Comparison of ENCODE assay signal across 14 cellular contexts in the genomic region with DNA sequence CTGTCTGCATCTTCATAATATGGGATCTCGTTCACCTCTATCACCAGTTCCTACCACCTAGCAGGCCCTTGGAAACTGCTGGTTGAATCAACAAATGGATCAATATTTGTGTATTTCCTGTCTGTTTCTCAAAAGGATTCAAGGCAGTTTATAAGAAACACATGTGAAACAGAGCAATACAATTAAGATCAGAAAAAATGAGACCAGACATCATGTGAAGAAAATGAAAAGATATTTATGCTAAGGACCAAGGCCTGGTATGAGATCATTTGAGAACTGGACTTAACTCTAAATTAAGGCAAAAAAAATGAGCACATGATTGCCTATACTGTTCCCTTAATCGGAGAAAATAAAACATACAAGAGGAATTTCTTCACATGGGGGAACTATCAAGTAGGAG.
DNase-seq lines count a peak whose midpoint lies in the region; ATAC-seq and TF ChIP-seq lines count a peak whose summit lies in the region.
"Had no signal": no experiment of that assay in that cellular context is flagged by ENCODE, and none has a peak within 500 bp of the region (broad histone marks: within the 10 kb centered on the region; RNA-seq: fewer than 3 reads in every experiment).

No MANE protein-coding gene starts in this region.

- H3K36me3 ChIP-seq in thoracic aorta, result no peaks in the 10 kb centered on the region
- H3K36me3 ChIP-seq in testis (ENCODE audit: low read depth, missing control alignments), result no peaks in the 10 kb centered on the region
- H3K36me3 ChIP-seq in mesendoderm (ENCODE audit: control insufficient read depth, insufficient read depth, low read length), result no peaks in the 10 kb centered on the region

- H3K4me1 Mint-ChIP-seq in chondrocyte (ENCODE audit: low read depth), result peaks cover 56% of the 10 kb centered on the region
- H3K4me1 Mint-ChIP-seq: CD8-positive, alpha-beta memory T cell had no signal

- no peak overlapping the region for H2AK5ac ChIP-seq in mesendoderm (ENCODE audit: low read length)

- no peaks in the 10 kb centered on the region for H3K9me3 Mint-ChIP-seq in chondrocyte (ENCODE audit: low read depth)

- TF ChIP-seq POLR2A in testis (IDR thresholded peaks at IDR 0.05), result no peak

- 94 to 96% methylated on average over 2 of the region's 2 CpGs for WGBS in testis, 2 donors
- no CpG with 5 or more reads among the region's 2 CpGs for WGBS in mesendoderm (ENCODE audit: extremely low coverage, insufficient coverage, low lambda C conversion rate)

- H3K27ac ChIP-seq in thoracic aorta (peak overlapping the region; percentile 51 to 71), testis (no peak overlapping the region), mesendoderm (ENCODE audit: low read depth, low read length) (no peak overlapping the region)
- H3K27ac ChIP-seq: A549 had no signal

- H3K23ac ChIP-seq in mesendoderm (ENCODE audit: low read length), result no peak overlapping the region

- DNase-seq in chondrocyte (ENCODE audit: low spot score) (no peak), fibroblast of peridontal ligament (ENCODE audit: extremely low read depth) (peak; percentile 74), thoracic aorta (ENCODE audit: low spot score) (no peak), testis (no peak), KG1 (lab: John Stamatoyannopoulos, UW) (no peak), mesendoderm (no peak)
- DNase-seq: Caco-2; CD8-positive, alpha-beta memory T cell; DMS79 had no signal

- H3K79me1 ChIP-seq in mesendoderm (ENCODE audit: low read length), result no peaks in the 10 kb centered on the region

- peak overlapping the region; percentile 84 for H3K27ac Mint-ChIP-seq in chondrocyte (ENCODE audit: unreplicated experiment)
- H3K27ac Mint-ChIP-seq: CD8-positive, alpha-beta memory T cell had no signal

- H3K4me1 ChIP-seq in thoracic aorta (ENCODE audit: control insufficient read depth in 1 of 2, low read depth in 2 of 2) (peaks cover 9 to 53% of the 10 kb centered on the region in 2 donors), testis (no peaks in the 10 kb centered on the region), mesendoderm (ENCODE audit: control insufficient read depth, low read depth, low read length) (no peaks in the 10 kb centered on the region)
- H3K4me1 ChIP-seq: A549, Caco-2 had no signal

- no peaks in the 10 kb centered on the region for H3K79me2 ChIP-seq in mesendoderm (ENCODE audit: control insufficient read depth, insufficient read depth, low read length)

- no peak overlapping the region for H4K8ac ChIP-seq in mesendoderm (ENCODE audit: low read depth, low read length)

- H3K9ac ChIP-seq in mesendoderm (ENCODE audit: low read length), result no peak overlapping the region

- peaks cover 1% of the 10 kb centered on the region for H3K36me3 Mint-ChIP-seq in chondrocyte (ENCODE audit: low read depth)
- H3K36me3 Mint-ChIP-seq: CD8-positive, alpha-beta memory T cell had no signal

- no peak overlapping the region for H2BK15ac ChIP-seq in mesendoderm (replicated peaks; ENCODE audit: low read depth)

- H3K4me3 ChIP-seq in thoracic aorta (no peak overlapping the region), testis (no peak overlapping the region), mesendoderm (ENCODE audit: low read length) (no peak overlapping the region)
- H3K4me3 ChIP-seq: A549, GM12878 had no signal

- intact Hi-C loops in testis (cut with DNase I; ENCODE audit: low total_unique reads), result no loop called here

- H2BK5ac ChIP-seq in mesendoderm (ENCODE audit: low read length), result no peak overlapping the region

- H3K4me2 ChIP-seq in mesendoderm (ENCODE audit: low read length), result no peak overlapping the region
- H3K4me2 ChIP-seq: A549 had no signal

- no peak for TF ChIP-seq CTCF in chondrocyte (IDR thresholded peaks at IDR 0.05)
- no peak for TF ChIP-seq CTCF in thoracic aorta (IDR thresholded peaks at IDR 0.05)
- TF ChIP-seq CTCF in testis (IDR thresholded peaks at IDR 0.05), result no peak

- H4K5ac ChIP-seq in mesendoderm (ENCODE audit: low read length), result no peak overlapping the region

- no peaks in the 10 kb centered on the region for H3K27me3 Mint-ChIP-seq in chondrocyte (ENCODE audit: low read depth)
- H3K27me3 Mint-ChIP-seq: CD8-positive, alpha-beta memory T cell had no signal

- no peaks in the 10 kb centered on the region for H3K27me3 ChIP-seq in thoracic aorta (replicated peaks; ENCODE audit: insufficient read depth)
- no peaks in the 10 kb centered on the region for H3K27me3 ChIP-seq in testis
- H3K27me3 ChIP-seq in mesendoderm (ENCODE audit: insufficient read depth, low read length, poor library complexity), result no peaks in the 10 kb centered on the region

- no peak overlapping the region for H3K4me3 Mint-ChIP-seq in chondrocyte (ENCODE audit: unreplicated experiment)
- H3K4me3 Mint-ChIP-seq: CD8-positive, alpha-beta memory T cell had no signal

- H3K9me3 ChIP-seq in thoracic aorta (no peaks in the 10 kb centered on the region), testis (no peaks in the 10 kb centered on the region)
- H3K9me3 ChIP-seq: A549, Caco-2 had no signal

- no peak overlapping the region for H3K18ac ChIP-seq in mesendoderm (ENCODE audit: low read length)

- H3K56ac ChIP-seq in mesendoderm (ENCODE audit: low read length), result no peak overlapping the region

- no peak overlapping the region for H3K4ac ChIP-seq in mesendoderm (ENCODE audit: low read depth, low read length)

- no peak overlapping the region for H2BK120ac ChIP-seq in mesendoderm (ENCODE audit: low read depth, low read length)

- peak; percentile 6; the same call in 1 of the 3 replicates for ATAC-seq in SK-N-SH treated with all-trans-retinoic acid at 6 μM for 48 hours
- no peak for ATAC-seq in thoracic aorta (ENCODE audit: insufficient number of reproducible peaks, low FRiP score, low read depth)
- no peak for ATAC-seq in GM21737 (IDR thresholded peaks at IDR 0.05; ENCODE audit: unreplicated experiment)
- ATAC-seq: A549, GM12878, HCT116 had no signal

TF ChIP-seq in SK-N-SH treated with all-trans-retinoic acid at 6 μM for 48 hours, 23 proteins besides CTCF, POLR2A, EP300 and RAD21 (continues in another document):
- TF ChIP-seq BACH2 (CRISPR knock-in tag; IDR thresholded peaks at IDR 0.05; ENCODE audit: borderline replicate concordance) (no peak), TCF4 (CRISPR knock-in tag; IDR thresholded peaks at IDR 0.05; ENCODE audit: borderline replicate concordance) (peak; percentile 27; the same call in 1 of the 2 replicates), ZFP30 (CRISPR knock-in tag; IDR thresholded peaks at IDR 0.05) (no peak), SNAI2 (CRISPR knock-in tag; IDR thresholded peaks at IDR 0.05) (0 out of 2 replicates have a peak, but pooled peaks have one; percentile 41), ZNF565 (CRISPR knock-in tag; conservative IDR thresholded peaks at IDR 0.05; ENCODE audit: low read depth) (no peak), ESRRG (CRISPR knock-in tag; IDR thresholded peaks at IDR 0.05) (no peak), ZFP3 (CRISPR knock-in tag; IDR thresholded peaks at IDR 0.05) (no peak), RARB (CRISPR knock-in tag; IDR thresholded peaks at IDR 0.05) (no peak), ISL1 (CRISPR knock-in tag; IDR thresholded peaks at IDR 0.05) (peak; percentile 29; the same call in 1 of the 2 replicates), PPARA (CRISPR knock-in tag; IDR thresholded peaks at IDR 0.05; ENCODE audit: borderline replicate concordance) (no peak), CSDC2 (CRISPR knock-in tag; IDR thresholded peaks at IDR 0.05) (no peak), ZNF8 (CRISPR knock-in tag; IDR thresholded peaks at IDR 0.05) (no peak), OSR1 (CRISPR knock-in tag; IDR thresholded peaks at IDR 0.05) (no peak), ZC3H10 (CRISPR knock-in tag; IDR thresholded peaks at IDR 0.05) (no peak)
- TF ChIP-seq, protein P1, sequence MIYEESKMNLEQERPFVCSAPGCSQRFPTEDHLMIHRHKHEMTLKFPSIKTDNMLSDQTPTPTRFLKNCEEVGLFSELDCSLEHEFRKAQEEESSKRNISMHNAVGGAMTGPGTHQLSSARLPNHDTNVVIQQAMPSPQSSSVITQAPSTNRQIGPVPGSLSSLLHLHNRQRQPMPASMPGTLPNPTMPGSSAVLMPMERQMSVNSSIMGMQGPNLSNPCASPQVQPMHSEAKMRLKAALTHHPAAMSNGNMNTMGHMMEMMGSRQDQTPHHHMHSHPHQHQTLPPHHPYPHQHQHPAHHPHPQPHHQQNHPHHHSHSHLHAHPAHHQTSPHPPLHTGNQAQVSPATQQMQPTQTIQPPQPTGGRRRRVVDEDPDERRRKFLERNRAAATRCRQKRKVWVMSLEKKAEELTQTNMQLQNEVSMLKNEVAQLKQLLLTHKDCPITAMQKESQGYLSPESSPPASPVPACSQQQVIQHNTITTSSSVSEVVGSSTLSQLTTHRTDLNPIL (CRISPR knock-in tag; IDR thresholded peaks at IDR 0.05; ENCODE audit: low read depth), result no peak
- TF ChIP-seq, protein P2, sequence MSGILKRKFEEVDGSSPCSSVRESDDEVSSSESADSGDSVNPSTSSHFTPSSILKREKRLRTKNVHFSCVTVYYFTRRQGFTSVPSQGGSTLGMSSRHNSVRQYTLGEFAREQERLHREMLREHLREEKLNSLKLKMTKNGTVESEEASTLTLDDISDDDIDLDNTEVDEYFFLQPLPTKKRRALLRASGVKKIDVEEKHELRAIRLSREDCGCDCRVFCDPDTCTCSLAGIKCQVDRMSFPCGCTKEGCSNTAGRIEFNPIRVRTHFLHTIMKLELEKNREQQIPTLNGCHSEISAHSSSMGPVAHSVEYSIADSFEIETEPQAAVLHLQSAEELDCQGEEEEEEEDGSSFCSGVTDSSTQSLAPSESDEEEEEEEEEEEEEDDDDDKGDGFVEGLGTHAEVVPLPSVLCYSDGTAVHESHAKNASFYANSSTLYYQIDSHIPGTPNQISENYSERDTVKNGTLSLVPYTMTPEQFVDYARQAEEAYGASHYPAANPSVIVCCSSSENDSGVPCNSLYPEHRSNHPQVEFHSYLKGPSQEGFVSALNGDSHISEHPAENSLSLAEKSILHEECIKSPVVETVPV (CRISPR knock-in tag; IDR thresholded peaks at IDR 0.05), result no peak
- TF ChIP-seq, protein P3, sequence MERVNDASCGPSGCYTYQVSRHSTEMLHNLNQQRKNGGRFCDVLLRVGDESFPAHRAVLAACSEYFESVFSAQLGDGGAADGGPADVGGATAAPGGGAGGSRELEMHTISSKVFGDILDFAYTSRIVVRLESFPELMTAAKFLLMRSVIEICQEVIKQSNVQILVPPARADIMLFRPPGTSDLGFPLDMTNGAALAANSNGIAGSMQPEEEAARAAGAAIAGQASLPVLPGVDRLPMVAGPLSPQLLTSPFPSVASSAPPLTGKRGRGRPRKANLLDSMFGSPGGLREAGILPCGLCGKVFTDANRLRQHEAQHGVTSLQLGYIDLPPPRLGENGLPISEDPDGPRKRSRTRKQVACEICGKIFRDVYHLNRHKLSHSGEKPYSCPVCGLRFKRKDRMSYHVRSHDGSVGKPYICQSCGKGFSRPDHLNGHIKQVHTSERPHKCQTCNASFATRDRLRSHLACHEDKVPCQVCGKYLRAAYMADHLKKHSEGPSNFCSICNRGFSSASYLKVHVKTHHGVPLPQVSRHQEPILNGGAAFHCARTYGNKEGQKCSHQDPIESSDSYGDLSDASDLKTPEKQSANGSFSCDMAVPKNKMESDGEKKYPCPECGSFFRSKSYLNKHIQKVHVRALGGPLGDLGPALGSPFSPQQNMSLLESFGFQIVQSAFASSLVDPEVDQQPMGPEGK (CRISPR knock-in tag; IDR thresholded peaks at IDR 0.05; ENCODE audit: borderline replicate concordance), result no peak

Comparison
In these comparisons a context has a peak if more than half of its experiments do, and no peak if none do; other contexts are left out.
1. H3K27ac ChIP-seq: peak in thoracic aorta (2 of 2); none in testis (0 of 2) and mesendoderm (single experiment).